ENCODE assay signal across 15 cellular contexts in genomic region chr2:2575870-2576386, GRCh38.
"Had no signal": no experiment of that assay in that cellular context is flagged by ENCODE, and none has a peak within 500 bp of the region (broad histone marks: within the 10 kb centered on the region; RNA-seq: fewer than 3 reads in every experiment).

No MANE protein-coding gene starts in this region.

- H3K9me3 ChIP-seq: lower lobe of right lung, sigmoid colon, thyroid gland had no signal

- H3K36me3 ChIP-seq: lower lobe of right lung, neutrophil, sigmoid colon, thyroid gland had no signal

- H3K27ac ChIP-seq: lower lobe of right lung, neutrophil, sigmoid colon, thyroid gland had no signal

- H3K4me3 ChIP-seq: lower lobe of right lung, sigmoid colon, thyroid gland had no signal

- H3K27me3 ChIP-seq: neutrophil, sigmoid colon, thyroid gland had no signal

- ATAC-seq: lower lobe of right lung; natural killer cell treated with Interleukin-12 subunit alpha and Interleukin-12 subunit beta and Interleukin-15 and Interleukin-18, amount 100 ng/mL, for 72 hours; stimulated activated memory B cell treated with anti-CD40 and anti-IgM and Interleukin-4, amounts not matched to agents 10 μg/mL and 1 μg/mL and 100 μg/mL, for 72 hours had no signal

- H3K4me1 ChIP-seq: lower lobe of right lung, thyroid gland had no signal

- DNase-seq: activated CD4-positive, alpha-beta T cell treated with anti-CD3 and anti-CD28 coated beads, Interleukin-2, amount 10 ng/mL, durations not matched to agents 7 days and 5 days; activated gamma-delta T cell treated with Interleukin-2 at 50 U/mL for 16 hours; amniotic stem cell; erythroblast; foreskin melanocyte; glutamatergic neuron; hippocampal formation; lower lobe of right lung; sigmoid colon; stimulated activated CD4-positive, alpha-beta T cell treated with anti-CD3 and anti-CD28 coated beads, Interleukin-4, amount 100 ng/mL, for 4 hours; T1000; thyroid gland had no signal
